1 cellular context compared by ENCODE assay signal in the genomic region with DNA sequence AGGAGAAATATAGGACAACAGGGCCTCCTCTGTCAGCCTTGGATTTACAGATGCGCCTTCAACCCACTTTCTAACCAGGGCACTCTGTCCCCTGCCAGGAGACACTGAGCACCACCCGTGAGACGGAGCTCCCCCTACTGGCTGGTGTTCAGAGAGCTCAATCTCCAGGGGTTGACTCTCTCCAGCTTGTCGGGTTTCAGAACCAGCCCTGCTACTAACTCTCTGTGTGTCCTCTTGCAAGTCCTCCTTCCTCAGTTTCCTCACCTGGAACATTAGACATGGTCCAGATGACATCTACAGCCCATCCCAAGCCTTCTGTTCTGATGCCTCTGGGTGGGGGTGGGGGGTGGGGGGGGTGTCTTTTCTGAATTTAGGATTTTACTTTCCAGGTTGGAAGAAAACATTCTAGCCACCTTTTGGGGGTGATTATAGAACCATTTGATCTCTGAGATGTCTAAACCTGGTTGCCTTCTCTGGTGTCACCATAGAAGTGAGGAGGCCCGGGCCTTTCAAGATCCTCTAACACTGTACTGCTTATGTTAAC.
TF ChIP-seq lines count a peak whose summit lies in the region.

No MANE protein-coding gene starts in this region.

TF ChIP-seq in K562, 482 proteins besides CTCF, POLR2A, EP300 and RAD21 (continued from another document):
- no peak for TF ChIP-seq CHD7 (IDR thresholded peaks at IDR 0.05; ENCODE audit: low read depth, low read length)
- no peak for TF ChIP-seq ZNF24 (IDR thresholded peaks at IDR 0.05)
- TF ChIP-seq, protein P1, sequence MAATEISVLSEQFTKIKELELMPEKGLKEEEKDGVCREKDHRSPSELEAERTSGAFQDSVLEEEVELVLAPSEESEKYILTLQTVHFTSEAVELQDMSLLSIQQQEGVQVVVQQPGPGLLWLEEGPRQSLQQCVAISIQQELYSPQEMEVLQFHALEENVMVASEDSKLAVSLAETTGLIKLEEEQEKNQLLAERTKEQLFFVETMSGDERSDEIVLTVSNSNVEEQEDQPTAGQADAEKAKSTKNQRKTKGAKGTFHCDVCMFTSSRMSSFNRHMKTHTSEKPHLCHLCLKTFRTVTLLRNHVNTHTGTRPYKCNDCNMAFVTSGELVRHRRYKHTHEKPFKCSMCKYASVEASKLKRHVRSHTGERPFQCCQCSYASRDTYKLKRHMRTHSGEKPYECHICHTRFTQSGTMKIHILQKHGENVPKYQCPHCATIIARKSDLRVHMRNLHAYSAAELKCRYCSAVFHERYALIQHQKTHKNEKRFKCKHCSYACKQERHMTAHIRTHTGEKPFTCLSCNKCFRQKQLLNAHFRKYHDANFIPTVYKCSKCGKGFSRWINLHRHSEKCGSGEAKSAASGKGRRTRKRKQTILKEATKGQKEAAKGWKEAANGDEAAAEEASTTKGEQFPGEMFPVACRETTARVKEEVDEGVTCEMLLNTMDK (IDR thresholded peaks at IDR 0.05; ENCODE audit: borderline replicate concordance, insufficient read depth, low read depth, low read length, poor library complexity, severe bottlenecking): peak; percentile 32
- peak; percentile 54; the same call in 1 of the 2 replicates for TF ChIP-seq STAG1 (CRISPR knock-in tag; IDR thresholded peaks at IDR 0.05; ENCODE audit: borderline replicate concordance)
- TF ChIP-seq U2AF1 (optimal IDR thresholded peaks at IDR 0.05; ENCODE audit: low read depth, low read length): no peak
- no peak for TF ChIP-seq XRCC4 (IDR thresholded peaks at IDR 0.05; ENCODE audit: extremely low read depth, insufficient read depth, insufficient read length)
- no peak for TF ChIP-seq ZNF23 (CRISPR knock-in tag; IDR thresholded peaks at IDR 0.05)
- TF ChIP-seq POLR3A (IDR thresholded peaks at IDR 0.05; ENCODE audit: borderline replicate concordance, extremely low read depth, insufficient read depth, insufficient read length): no peak
- TF ChIP-seq HMGN3 (IDR thresholded peaks at IDR 0.05; ENCODE audit: borderline replicate concordance, extremely low read depth, insufficient read length, low read depth, low read length): no peak
- no peak for TF ChIP-seq TCF7 (IDR thresholded peaks at IDR 0.05; ENCODE audit: borderline replicate concordance)
- no peak for TF ChIP-seq HDAC6 (IDR thresholded peaks at IDR 0.05; ENCODE audit: low read depth, low read length)
- no peak for TF ChIP-seq NR3C1 (CRISPR knock-in tag; IDR thresholded peaks at IDR 0.05)
